In genomic region chr13:102394158-102395053, GRCh38 we compare ENCODE assay signal across 1 cellular context.
TF ChIP-seq lines count a peak whose summit lies in the region.

No MANE protein-coding gene starts in this region.

TF ChIP-seq in GM12878, 131 proteins besides CTCF, POLR2A, EP300 and RAD21 (continued from another document and continues in another):
- no peak for TF ChIP-seq CEBPZ (IDR thresholded peaks at IDR 0.05; ENCODE audit: low read depth, low read length)
- no peak for TF ChIP-seq CUX1 (IDR thresholded peaks at IDR 0.05; ENCODE audit: insufficient replicate concordance, low read depth, low read length)
- TF ChIP-seq RBBP5 (conservative IDR thresholded peaks at IDR 0.05), result no peak
- no peak for TF ChIP-seq ZNF274 (IDR thresholded peaks at IDR 0.05; ENCODE audit: insufficient read depth, insufficient read length)
- no peak for TF ChIP-seq JUNB (IDR thresholded peaks at IDR 0.05)
- peak; percentile 45; the same call in 1 of the 2 replicates for TF ChIP-seq SMAD5 (IDR thresholded peaks at IDR 0.05; ENCODE audit: low read depth)
- TF ChIP-seq JUND (IDR thresholded peaks at IDR 0.05; ENCODE audit: low read depth, low read length), result no peak
- peak; percentile 66; the same call in 1 of the 2 replicates for TF ChIP-seq CREM (IDR thresholded peaks at IDR 0.05; ENCODE audit: low read depth)
- peak; percentile 86 for TF ChIP-seq SIN3A (IDR thresholded peaks at IDR 0.05; ENCODE audit: low read depth, low read length)
- no peak for TF ChIP-seq SUZ12 (IDR thresholded peaks at IDR 0.05; ENCODE audit: unreplicated experiment)
- no peak; the same call in none of the 2 replicates for TF ChIP-seq CREB1 (IDR thresholded peaks at IDR 0.05; ENCODE audit: low read depth)
- peak; percentile 76 for TF ChIP-seq ZBTB40 (IDR thresholded peaks at IDR 0.05; ENCODE audit: borderline replicate concordance)
- TF ChIP-seq IRF4 (IDR thresholded peaks at IDR 0.05; ENCODE audit: low read depth, low read length), result no peak
- no peak for TF ChIP-seq RCOR1 (conservative IDR thresholded peaks at IDR 0.05; ENCODE audit: low read depth, low read length)
- TF ChIP-seq STAT1 (conservative IDR thresholded peaks at IDR 0.05), result peak; percentile 46; the same call in 1 of the 2 replicates
- peak; percentile 97 for TF ChIP-seq YY1 (IDR thresholded peaks at IDR 0.05; ENCODE audit: low read depth, low read length)
- no peak for TF ChIP-seq FOS (IDR thresholded peaks at IDR 0.05; ENCODE audit: borderline replicate concordance, extremely low read depth, insufficient read length)
- TF ChIP-seq RUNX3 (IDR thresholded peaks at IDR 0.05; ENCODE audit: low read length), result peak; percentile 40; the same call in 1 of the 2 replicates
- no peak for TF ChIP-seq HSF1 (IDR thresholded peaks at IDR 0.05; ENCODE audit: low read depth, low read length)
- peak; percentile 99 for TF ChIP-seq NR2F1 (conservative IDR thresholded peaks at IDR 0.05)
- no peak for TF ChIP-seq USF1 (IDR thresholded peaks at IDR 0.05; ENCODE audit: borderline replicate concordance, extremely low read length, insufficient read depth, low read depth, low read length)
- TF ChIP-seq IRF5 (IDR thresholded peaks at IDR 0.05; ENCODE audit: borderline replicate concordance), result no peak
- no peak for TF ChIP-seq SREBF2 (IDR thresholded peaks at IDR 0.05; ENCODE audit: low read length)
- peak; percentile 26; the same call in 1 of the 2 replicates for TF ChIP-seq POLR2AphosphoS5 (IDR thresholded peaks at IDR 0.05; ENCODE audit: low read length)
- no peak for TF ChIP-seq ZZZ3 (IDR thresholded peaks at IDR 0.05; ENCODE audit: control insufficient read depth, insufficient read length, low read depth)
- peak; percentile 80; the same call in 1 of the 2 replicates for TF ChIP-seq LARP7 (IDR thresholded peaks at IDR 0.05)
- TF ChIP-seq POLR2AphosphoS2 (IDR thresholded peaks at IDR 0.05; ENCODE audit: low read depth, low read length), result no peak
- no peak for TF ChIP-seq HDAC2 (IDR thresholded peaks at IDR 0.05)
- TF ChIP-seq RB1 (IDR thresholded peaks at IDR 0.05; ENCODE audit: borderline replicate concordance), result peak; percentile 99
- TF ChIP-seq ZSCAN29 (IDR thresholded peaks at IDR 0.05), result no peak
- peak; percentile 58; the same call in 1 of the 2 replicates for TF ChIP-seq CBX5 (IDR thresholded peaks at IDR 0.05; ENCODE audit: low read depth)
- TF ChIP-seq SMC3 (IDR thresholded peaks at IDR 0.05; ENCODE audit: borderline replicate concordance, low read length), result no peak
- 0 out of 2 replicates have a peak, but pooled peaks have one; percentile 3 for TF ChIP-seq RFX5 (IDR thresholded peaks at IDR 0.05; ENCODE audit: low read depth, low read length)
- TF ChIP-seq RELB (IDR thresholded peaks at IDR 0.05; ENCODE audit: low read depth), result peak; percentile 46; the same call in 1 of the 2 replicates
- no peak for TF ChIP-seq NFXL1 (IDR thresholded peaks at IDR 0.05; ENCODE audit: borderline replicate concordance)
- TF ChIP-seq HCFC1 (IDR thresholded peaks at IDR 0.05; ENCODE audit: low read length), result peak; percentile 73
- TF ChIP-seq NR2C2 (IDR thresholded peaks at IDR 0.05; ENCODE audit: borderline replicate concordance, control insufficient read depth, insufficient read length, low read depth), result peak; percentile 95
- peak; percentile 59; the same call in 1 of the 2 replicates for TF ChIP-seq GATAD2B (conservative IDR thresholded peaks at IDR 0.05; ENCODE audit: low read depth)
- TF ChIP-seq RAD51 (IDR thresholded peaks at IDR 0.05), result no peak
- TF ChIP-seq ZNF622 (IDR thresholded peaks at IDR 0.05), result no peak
- TF ChIP-seq ELK1 (IDR thresholded peaks at IDR 0.05; ENCODE audit: low read depth, low read length), result peak; percentile 79
- no peak; the same call in 1 of the 2 replicates for TF ChIP-seq SMARCA5 (IDR thresholded peaks at IDR 0.05)
- no peak for TF ChIP-seq ZBED1 (IDR thresholded peaks at IDR 0.05; ENCODE audit: borderline replicate concordance)
- TF ChIP-seq ETV6 (conservative IDR thresholded peaks at IDR 0.05 in 1 of 2, IDR thresholded peaks at IDR 0.05 in 1 of 2; ENCODE audit: borderline replicate concordance in 1 of 2, low read depth in 1 of 2), result no peak
